ENCODE assay signal across 8 cellular contexts in genomic region chr3:9946112-9947024, GRCh38.
DNase-seq lines count a peak whose midpoint lies in the region.

No MANE protein-coding gene starts in this region.

- peak; percentile 60 to 82 (median 67) for DNase-seq in NCI-H1417 (lab: John Stamatoyannopoulos, UW)
- DNase-seq in NCI-H1417 treated with DMSO at 0.1 percent for 48 hours (lab: John Stamatoyannopoulos, UW) = no peak
- peak; percentile 38 to 87 for DNase-seq in NCI-H1930 (lab: John Stamatoyannopoulos, UW)
- peak; percentile 62 to 75 for DNase-seq in activated CD4-positive, alpha-beta T cell treated with anti-CD3 and anti-CD28 coated beads for 24 hours (ENCODE audit: low read depth in 2 of 2)
- peak; percentile 67 for DNase-seq in cerebellar cortex (ENCODE audit: low spot score)
- peak; percentile 96 for DNase-seq in islet precursor cell
- DNase-seq in smooth muscle cell of the brain vasculature (ENCODE audit: low read depth, low spot score) = peak; percentile 74
- DNase-seq in NCI-H446 treated with DMSO at 0.1 percent for 48 hours (lab: John Stamatoyannopoulos, UW) = no peak

Comparison
In these comparisons a context has a peak if more than half of its experiments do, and no peak if none do; other contexts are left out.
1. DNase-seq: peak in NCI-H1417 (3 of 3), NCI-H1930 (2 of 2), activated CD4-positive, alpha-beta T cell treated with anti-CD3 and anti-CD28 coated beads for 24 hours (2 of 2), cerebellar cortex (single experiment), islet precursor cell (single experiment) and smooth muscle cell of the brain vasculature (single experiment); none in NCI-H1417 treated with DMSO at 0.1 percent for 48 hours (single experiment) and NCI-H446 treated with DMSO at 0.1 percent for 48 hours (single experiment).